ENCODE assay signal across 8 cellular contexts in genomic region chr10:21496285-21497176, GRCh38. TPM values are rescaled to one million over a fixed set of nuclear protein-coding genes. Genes with fewer than 3 reads are reported as not detected.
DNase-seq lines count a peak whose midpoint lies in the region; ATAC-seq and TF ChIP-seq lines count a peak whose summit lies in the region.

No MANE protein-coding gene starts in this region.

- H3K14ac ChIP-seq in IMR-90 (replicated peaks; ENCODE audit: low read depth, low read length): peak overlapping the region; percentile 91; the same call in 1 of the 2 replicates

- H3K4me2 ChIP-seq in IMR-90 (ENCODE audit: low read depth, low read length) (peak overlapping the region; percentile 95), skeletal muscle satellite cell (ENCODE audit: low read length) (peak overlapping the region; percentile 100)

- H4K5ac ChIP-seq in IMR-90 (ENCODE audit: low read depth, low read length): peak overlapping the region; percentile 56

- peak overlapping the region; percentile 4 to 64; a peak in 2 of 4 replicates for H4K8ac ChIP-seq in IMR-90 (ENCODE audit: low read depth in 2 of 2, low read length in 2 of 2)

- peaks cover 21% of the 10 kb centered on the region for H3K27me3 Mint-ChIP-seq in MCF 10A (ENCODE audit: insufficient read depth, unreplicated experiment)

- no peak overlapping the region for H2AK5ac ChIP-seq in IMR-90 (ENCODE audit: low read depth, low read length)

- H3K9me3 ChIP-seq in IMR-90 (ENCODE audit: control insufficient read depth, insufficient read depth, low read length) (no peaks in the 10 kb centered on the region), iPS-20b (ENCODE audit: insufficient read depth, low read depth, low read length) (no peaks in the 10 kb centered on the region), skeletal muscle satellite cell (replicated peaks; ENCODE audit: low read length) (no peaks in the 10 kb centered on the region)

- in situ Hi-C loops in IMR-90 (cut with MboI; ENCODE audit: low sequenced_read_pairs): loop anchor here (5.0 to 25.0 kb wide), 5 partner anchors 41 to 1491 kb away; no protein-coding TSS in a partner anchor

- DNase-seq in EL (peak; percentile 56), IMR-90 (peak; percentile 25), T-helper 1 cell (peak in 3 of 5 donors; percentile 27 to 54 (median 39)), MCF 10A (ENCODE audit: unreplicated experiment) (peak; percentile 62), mesenteric fat pad (ENCODE audit: low spot score) (no peak)

- TF ChIP-seq CTCF in IMR-90 (conservative IDR thresholded peaks at IDR 0.05; ENCODE audit: low read depth, low read length) (peak; percentile 33), MCF 10A (IDR thresholded peaks at IDR 0.05; ENCODE audit: unreplicated experiment) (peak; percentile 22)

- H4K20me1 ChIP-seq in IMR-90 (ENCODE audit: insufficient read depth, low read length): no peaks in the 10 kb centered on the region

- H3K27ac ChIP-seq in IMR-90 (ENCODE audit: insufficient read depth, low read length) (peak overlapping the region; percentile 81), iPS-20b (ENCODE audit: low read length) (peak overlapping the region; percentile 77)

- H3K4me3 ChIP-seq in IMR-90 (ENCODE audit: insufficient read depth, low read depth, low read length): peak overlapping the region; percentile 91
- H3K4me3 ChIP-seq in iPS-20b (ENCODE audit: low read length): peak overlapping the region; percentile 91
- peak overlapping the region; percentile 98 for H3K4me3 ChIP-seq in skeletal muscle satellite cell (ENCODE audit: low read length)

- H3K9me3 Mint-ChIP-seq in MCF 10A (ENCODE audit: unreplicated experiment): no peaks in the 10 kb centered on the region

- peaks cover 3% of the 10 kb centered on the region; the same call in 1 of the 2 replicates for H3K4me1 ChIP-seq in IMR-90 (ENCODE audit: control insufficient read depth, insufficient read depth, low read length)
- peaks cover 30% of the 10 kb centered on the region for H3K4me1 ChIP-seq in iPS-20b (ENCODE audit: insufficient read depth, low read length)
- H3K4me1 ChIP-seq in skeletal muscle satellite cell (ENCODE audit: control insufficient read depth, insufficient read depth, low read length): peaks cover 13% of the 10 kb centered on the region

- H3K4me1 Mint-ChIP-seq in MCF 10A (ENCODE audit: insufficient read depth, unreplicated experiment): no peaks in the 10 kb centered on the region

- CTCF ChIA-PET in IMR-90 (lab: Yijun Ruan, JAX) (interaction anchor here (0.6 to 2.3 kb wide), 19 partner anchors 10 to 819 kb away, joined by 3 to 19 read pairs (median 4); partner anchors contain the start of gene COMMD3), MCF 10A (lab: Yijun Ruan, JAX) (interaction anchor here (0.5 to 7.8 kb wide), 42 partner anchors 9 to 1660 kb away, joined by 3 to 68 read pairs (median 4); partner anchors contain the start of gene SKIDA1)

- peak overlapping the region; percentile 91 for H3K4ac ChIP-seq in IMR-90 (ENCODE audit: low read depth, low read length)

- H3K27me3 ChIP-seq in IMR-90 (ENCODE audit: control insufficient read depth, insufficient read depth, low read length) (peaks cover 5% of the 10 kb centered on the region), iPS-20b (ENCODE audit: insufficient read depth, low read length) (peaks cover 52% of the 10 kb centered on the region), skeletal muscle satellite cell (ENCODE audit: control insufficient read depth, insufficient read depth, low read length) (peaks cover 19% of the 10 kb centered on the region)

- peak overlapping the region; percentile 75; the same call in 1 of the 2 replicates for H3K23ac ChIP-seq in IMR-90 (ENCODE audit: low read depth, low read length)

- peak overlapping the region; percentile 90 for H2AK9ac ChIP-seq in IMR-90 (replicated peaks; ENCODE audit: low read depth, low read length, poor library complexity)

- no peak overlapping the region for H2BK20ac ChIP-seq in IMR-90 (ENCODE audit: low read depth, low read length)

- H2BK5ac ChIP-seq in IMR-90 (ENCODE audit: low read depth, low read length, poor library complexity, severe bottlenecking): peak overlapping the region; percentile 58

- peak overlapping the region; percentile 39; the same call in 1 of the 2 replicates for H2BK120ac ChIP-seq in IMR-90 (ENCODE audit: low read depth, low read length)

- H3K9me1 ChIP-seq in IMR-90 (ENCODE audit: insufficient read depth, low read length): no peaks in the 10 kb centered on the region

- POLR2A ChIA-PET in IMR-90 (lab: Charles Lee; ENCODE audit: unreplicated experiment): interaction anchor here (0.5 to 0.6 kb wide), 3 partner anchors 21 to 957 kb away, joined by 4 to 11 read pairs (median 5); no protein-coding TSS in a partner anchor
- POLR2A ChIA-PET in MCF 10A (lab: Yijun Ruan, JAX): interaction anchor here (0.6 to 4.2 kb wide), 31 partner anchors 15 to 826 kb away, joined by 3 to 141 read pairs (median 4); partner anchors contain the start of genes DNAJC1, MLLT10 and SKIDA1

- no TSS peak for BruUV-seq in IMR-90 (replicated peaks; lab: Mats Ljungman, UMichigan)
- no TSS peak for BruUV-seq in MCF 10A (replicated peaks; lab: Mats Ljungman, UMichigan)

- peak; percentile 22; the same call in 1 of the 2 replicates for TF ChIP-seq RAD21 in IMR-90 (IDR thresholded peaks at IDR 0.05; ENCODE audit: low read length)

- no peak overlapping the region; the same call in 1 of the 2 replicates for H3K56ac ChIP-seq in IMR-90 (ENCODE audit: extremely low read depth, insufficient read depth, low read length)

- peak overlapping the region; percentile 88 for H3K9ac ChIP-seq in IMR-90 (ENCODE audit: low read depth, low read length)
- peak overlapping the region; percentile 86 for H3K9ac ChIP-seq in iPS-20b (ENCODE audit: low read depth, low read length)
- peak overlapping the region; percentile 67 for H3K9ac ChIP-seq in skeletal muscle satellite cell (ENCODE audit: low read depth, low read length)

- H3K27ac Mint-ChIP-seq in MCF 10A (ENCODE audit: low read depth, unreplicated experiment): no peak overlapping the region

- H3K4me3 Mint-ChIP-seq in MCF 10A (ENCODE audit: unreplicated experiment): peak overlapping the region; percentile 82

- H3K36me3 ChIP-seq in IMR-90 (ENCODE audit: control insufficient read depth, insufficient read depth, low read length) (no peaks in the 10 kb centered on the region), iPS-20b (ENCODE audit: insufficient read depth, low read depth, low read length) (no peaks in the 10 kb centered on the region), skeletal muscle satellite cell (ENCODE audit: insufficient read depth, low read length) (no peaks in the 10 kb centered on the region)

- ATAC-seq in GM21528 (IDR thresholded peaks at IDR 0.05; ENCODE audit: low FRiP score, unreplicated experiment): peak; percentile 47
- peak; percentile 58 for ATAC-seq in IMR-90 (ENCODE audit: low read depth)

- H2BK15ac ChIP-seq in IMR-90 (ENCODE audit: low read depth, low read length): no peak overlapping the region

- TF ChIP-seq POLR2A in IMR-90 (IDR thresholded peaks at IDR 0.05; ENCODE audit: low read depth, low read length): no peak

- WGBS in IMR-90 (ENCODE audit: extremely low coverage in 2 of 2, insufficient read length in 1 of 2), 2 experiments: 1% methylated on average over 17 of the region's 79 CpGs; no CpG with 5 or more reads in 1 of the 2 experiments

- no peaks in the 10 kb centered on the region for H3K36me3 Mint-ChIP-seq in MCF 10A (ENCODE audit: insufficient read depth, unreplicated experiment)

- peak overlapping the region; percentile 84 for H3K18ac ChIP-seq in IMR-90 (ENCODE audit: low read depth, low read length)

- intact Hi-C loops in IMR-90 (cut with micrococcal nuclease) (loop anchor here (2.0 to 5.0 kb wide), 5 partner anchors 20 to 1490 kb away; partner anchors contain the start of genes COMMD3 and DNAJC1), MCF 10A (cut with micrococcal nuclease) (loop anchor here (2.0 to 10.0 kb wide), 6 partner anchors 20 to 1488 kb away; no protein-coding TSS in a partner anchor)

- peak overlapping the region; percentile 92 for H4K91ac ChIP-seq in IMR-90 (ENCODE audit: insufficient read depth, low read depth, low read length)

- dilution Hi-C loops in IMR-90 (cut with HindIII; ENCODE audit: low sequenced_read_pairs, unreplicated experiment): no loop called here

- H2AFZ ChIP-seq in IMR-90 (replicated peaks; ENCODE audit: low read length, poor library complexity): peak overlapping the region; percentile 95

- H3K79me1 ChIP-seq in IMR-90 (ENCODE audit: low read depth in 1 of 2, low read length in 2 of 2): no peaks in the 10 kb centered on the region

TF ChIP-seq in IMR-90, 13 proteins besides CTCF, POLR2A, EP300 and RAD21:
- no peak for TF ChIP-seq MXI1 (IDR thresholded peaks at IDR 0.05; ENCODE audit: borderline replicate concordance, low read depth, low read length)
- no peak for TF ChIP-seq CHD1 (IDR thresholded peaks at IDR 0.05; ENCODE audit: low read depth, low read length)
- TF ChIP-seq BHLHE40 (IDR thresholded peaks at IDR 0.05; ENCODE audit: low read depth, low read length): no peak
- peak; percentile 23; the same call in 1 of the 2 replicates for TF ChIP-seq SMC3 (IDR thresholded peaks at IDR 0.05; ENCODE audit: low read depth, low read length)
- TF ChIP-seq USF2 (IDR thresholded peaks at IDR 0.05; ENCODE audit: low read depth, low read length): no peak

RNA-seq across cellular contexts. Expression of gene SKIDA1, which starts 29.0 kb away (rescaled TPM):
- total RNA-seq in IMR-90 (2012; rRNA removed) (0.56 and 0.72 TPM in 2 replicates), MCF 10A (2022) (0.56 and 1.2 TPM in 2 replicates), mesenteric fat pad (0.58 TPM)
- polyA plus RNA-seq in IMR-90 (2012; rRNA removed): 0.24 and 0.36 TPM in 2 replicates
- 0.16 and 0.42 TPM in 2 replicates for polyA plus RNA-seq in IMR-90 (2012; cell fraction: cytosol; rRNA removed)
- polyA plus RNA-seq in IMR-90 (2012; cell fraction: nucleus; rRNA removed; ENCODE audit: low replicate concordance): 0.36 and 2.0 TPM in 2 replicates
- 0.25 and 0.44 TPM in 2 replicates for total RNA-seq in skeletal muscle satellite cell (2012; rRNA removed)

RNA-seq across cellular contexts. Expression of gene MLLT10, which starts 37.5 kb away (rescaled TPM):
- total RNA-seq in IMR-90 (2012; rRNA removed) (29.0 and 31.9 TPM in 2 replicates), MCF 10A (2022) (39.3 and 47.5 TPM in 2 replicates), mesenteric fat pad (42.1 TPM)
- polyA plus RNA-seq in IMR-90 (2012; rRNA removed): 22.5 and 23.9 TPM in 2 replicates
- polyA plus RNA-seq in IMR-90 (2012; cell fraction: cytosol; rRNA removed): 7.2 and 17.6 TPM in 2 replicates
- 27.3 and 103 TPM in 2 replicates for polyA plus RNA-seq in IMR-90 (2012; cell fraction: nucleus; rRNA removed; ENCODE audit: low replicate concordance)
- total RNA-seq in skeletal muscle satellite cell (2012; rRNA removed): 21.0 and 29.3 TPM in 2 replicates
